27 cellular contexts compared by ENCODE assay signal in genomic region chr1:235229868-235230267, GRCh38.
"Had no signal": no experiment of that assay in that cellular context is flagged by ENCODE, and none has a peak within 500 bp of the region (broad histone marks: within the 10 kb centered on the region; RNA-seq: fewer than 3 reads in every experiment).

No MANE protein-coding gene starts in this region.

- H3K27me3 ChIP-seq: ascending aorta, breast epithelium, cardiac muscle cell, colonic mucosa, esophagus squamous epithelium, gastroesophageal sphincter had no signal

- H3K4me3 ChIP-seq: ascending aorta, breast epithelium, cardiac muscle cell, colonic mucosa, esophagus squamous epithelium, gastroesophageal sphincter had no signal

- DNase-seq: activated B cell treated with CpG ODN at 0.5 μM for 24 hours; activated CD4-positive, alpha-beta T cell treated with anti-CD3 and anti-CD28 coated beads for 48 hours; activated CD4-positive, alpha-beta T cell treated with anti-CD3 and anti-CD28 coated beads, Interleukin-2, amount 50 U/mL, for 1 hour; activated CD4-positive, alpha-beta T cell treated with anti-CD3 and anti-CD28 coated beads, Interleukin-2, amount 50 U/mL, for 48 hours; activated CD8-positive, alpha-beta memory T cell treated with anti-CD3 and anti-CD28 coated beads for 24 hours; activated CD8-positive, alpha-beta T cell treated with anti-CD3 and anti-CD28 coated beads for 36 hours; activated gamma-delta T cell; activated naive CD4-positive, alpha-beta T cell; activated naive CD4-positive, alpha-beta T cell treated with anti-CD3 and anti-CD28 coated beads, Interleukin-2, amount 10 ng/mL, durations not matched to agents 7 days and 5 days; activated naive CD8-positive, alpha-beta T cell treated with anti-CD3 and anti-CD28 coated beads, Interleukin-2, amount 10 ng/mL, durations not matched to agents 7 days and 5 days; activated T-cell treated with anti-CD3 and anti-CD28 coated beads, Interleukin-2, amount 50 U/mL, for 24 hours; activated T-cell treated with anti-CD3 and anti-CD28 coated beads, Interleukin-2, amount 50 U/mL, for 72 hours; central memory CD4-positive, alpha-beta T cell; cerebellar nuclear complex; colonic mucosa; effector CD8-positive, alpha-beta T cell; esophagus squamous epithelium; foreskin melanocyte; T-cell; T1000; WERI-Rb-1 had no signal

- H3K9me3 ChIP-seq: ascending aorta, breast epithelium, colonic mucosa, esophagus squamous epithelium, gastroesophageal sphincter had no signal

- FAIRE-seq: endothelial cell of umbilical vein had no signal

- H3K27ac ChIP-seq: ascending aorta, breast epithelium, cardiac muscle cell, colonic mucosa, epithelial cell of prostate, esophagus squamous epithelium, gastroesophageal sphincter, WERI-Rb-1 had no signal

- H3K4me1 ChIP-seq: ascending aorta, breast epithelium, colonic mucosa, esophagus squamous epithelium, gastroesophageal sphincter had no signal
